8 cellular contexts compared by ENCODE assay signal in the genomic region with DNA sequence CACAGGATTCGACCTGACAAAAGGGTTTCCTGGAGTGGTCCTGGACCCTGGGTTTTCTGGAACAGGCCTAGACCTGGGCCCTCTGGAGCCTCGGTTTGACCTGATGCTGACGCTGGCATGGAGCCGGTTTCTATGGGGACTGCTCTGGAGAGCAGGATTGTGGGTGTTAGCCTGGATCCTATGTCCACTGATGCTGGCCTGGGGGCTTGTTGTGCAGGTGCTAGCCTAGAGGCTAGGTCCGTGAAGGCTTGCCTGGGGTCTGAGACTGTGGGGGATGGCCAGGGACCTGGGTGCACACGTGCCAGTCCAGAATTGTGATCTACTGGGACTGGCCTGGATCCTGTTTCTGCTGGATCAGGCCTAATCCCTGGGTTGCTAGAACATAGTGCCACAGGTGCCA.
"Had no signal": no experiment of that assay in that cellular context is flagged by ENCODE, and none has a peak within 500 bp of the region (broad histone marks: within the 10 kb centered on the region; RNA-seq: fewer than 3 reads in every experiment).

No MANE protein-coding gene starts in this region.

- ATAC-seq: GM12878 had no signal

- H3K4me3 ChIP-seq: GM12878 had no signal

- FAIRE-seq: G401.6, GM12878, GM12891, GM12892, GM18507, GM19239 had no signal

- DNase-seq: GDM1, GF-D8 had no signal
